Comparison of ENCODE assay signal across 19 cellular contexts in genomic region chr20:12354725-12355124, GRCh38.
DNase-seq lines count a peak whose midpoint lies in the region; ATAC-seq and TF ChIP-seq lines count a peak whose summit lies in the region.
"Had no signal": no experiment of that assay in that cellular context is flagged by ENCODE, and none has a peak within 500 bp of the region (broad histone marks: within the 10 kb centered on the region; RNA-seq: fewer than 3 reads in every experiment).

No MANE protein-coding gene starts in this region.

- H3K4me3 Mint-ChIP-seq in GM23338: no peak overlapping the region
- H3K4me3 Mint-ChIP-seq: CD8-positive, alpha-beta T cell; IgD-negative memory B cell had no signal

- H3K79me2 ChIP-seq in GM23338 (replicated peaks; ENCODE audit: insufficient read depth) (no peaks in the 10 kb centered on the region), PC-9 (ENCODE audit: low read depth) (no peaks in the 10 kb centered on the region)

- DNase-seq in heart left ventricle (no peak), left ventricle myocardium superior (no peak), GM23338 (ENCODE audit: low spot score) (no peak), PC-9 (no peak), testis (peak; percentile 35), DMS53 (lab: John Stamatoyannopoulos, UW) (no peak), stomach (no peak)
- DNase-seq: BE2C; CD8-positive, alpha-beta T cell; DND-41; Kasumi-1; MG63; NCI-H1105 treated with DMSO at 0.1 percent for 48 hours; NCI-H1694; NCI-H510A; NCI-H748 treated with DMSO at 0.1 percent for 48 hours had no signal

- H3F3A ChIP-seq in GM23338 (replicated peaks; ENCODE audit: low read depth) (no peaks in the 10 kb centered on the region), PC-9 (ENCODE audit: insufficient read depth, low read depth) (no peaks in the 10 kb centered on the region)

- no peak for TF ChIP-seq EP300 in stomach (IDR thresholded peaks at IDR 0.05)

- POLR2A ChIA-PET in PC-9 (lab: Charles Lee; ENCODE audit: unreplicated experiment): interaction anchor here (0.7 kb wide), 1 partner anchor 395 kb away, joined by 3 read pairs; no protein-coding TSS in a partner anchor

- H4K20me1 ChIP-seq in GM23338 (replicated peaks; ENCODE audit: insufficient read depth): no peaks in the 10 kb centered on the region
- H4K20me1 ChIP-seq in PC-9 (ENCODE audit: insufficient read depth): no peaks in the 10 kb centered on the region

- WGBS in heart left ventricle, 4 donors: 39 to 50% (median 48%) methylated on average over 1 of the region's 1 CpG
- 4 to 5% methylated on average over 1 of the region's 1 CpG for WGBS in testis, 2 donors
- WGBS in stomach, 5 donors: 29 to 38% (median 33%) methylated on average over 1 of the region's 1 CpG

- H2AFZ ChIP-seq in GM23338 (peak overlapping the region; percentile 53; the same call in 1 of the 2 replicates), PC-9 (peak overlapping the region; percentile 61)

- H3K9me3 Mint-ChIP-seq in GM23338: peaks cover 5% of the 10 kb centered on the region; the same call in 2 of the 3 replicates

- no peak overlapping the region for H3K27ac Mint-ChIP-seq in GM23338
- H3K27ac Mint-ChIP-seq: CD8-positive, alpha-beta T cell; IgD-negative memory B cell had no signal

- ATAC-seq in heart left ventricle (peak in 2 of 4 donors; percentile 10 to 39), left ventricle myocardium superior (no peak), GM23338 (no peak)
- ATAC-seq: CD8-positive, alpha-beta T cell had no signal

- no peaks in the 10 kb centered on the region for H3K27me3 Mint-ChIP-seq in GM23338 (ENCODE audit: insufficient read depth, low read depth, poor library complexity)
- H3K27me3 Mint-ChIP-seq: IgD-negative memory B cell had no signal

- H3K36me3 ChIP-seq in heart left ventricle: no peaks in the 10 kb centered on the region
- no peaks in the 10 kb centered on the region for H3K36me3 ChIP-seq in GM23338 (ENCODE audit: insufficient read depth)
- H3K36me3 ChIP-seq in PC-9 (ENCODE audit: low read depth): no peaks in the 10 kb centered on the region
- no peaks in the 10 kb centered on the region for H3K36me3 ChIP-seq in testis (ENCODE audit: low read depth, missing control alignments)
- H3K36me3 ChIP-seq in stomach: no peaks in the 10 kb centered on the region
- H3K36me3 ChIP-seq: BE2C, HAP-1, MG63, SJSA1 had no signal

- H3K36me3 Mint-ChIP-seq in GM23338 (ENCODE audit: low read depth): no peaks in the 10 kb centered on the region; the same call in 2 of the 3 replicates
- H3K36me3 Mint-ChIP-seq: CD8-positive, alpha-beta T cell; IgD-negative memory B cell had no signal

- TF ChIP-seq POLR2A in heart left ventricle (IDR thresholded peaks at IDR 0.05) (no peak), testis (IDR thresholded peaks at IDR 0.05) (no peak), stomach (IDR thresholded peaks at IDR 0.05) (no peak)

- CTCF ChIA-PET in PC-9 (lab: Charles Lee): no interaction called here

- H3K27ac ChIP-seq in heart left ventricle: no peak overlapping the region
- H3K27ac ChIP-seq in GM23338 (ENCODE audit: low read depth): no peak overlapping the region
- no peak overlapping the region for H3K27ac ChIP-seq in PC-9
- H3K27ac ChIP-seq in testis: no peak overlapping the region
- H3K27ac ChIP-seq in stomach: no peak overlapping the region
- H3K27ac ChIP-seq: SJSA1 had no signal

- H3K4me1 Mint-ChIP-seq in GM23338: peaks cover 9% of the 10 kb centered on the region

- no TSS peak for BruUV-seq in PC-9 (replicated peaks; lab: Mats Ljungman, UMichigan)

- intact Hi-C loops in heart left ventricle (cut with DNase I) (no loop called here), left ventricle myocardium superior (cut with micrococcal nuclease) (no loop called here), PC-9 (cut with micrococcal nuclease; ENCODE audit: unreplicated experiment) (no loop called here), testis (cut with DNase I; ENCODE audit: low total_unique reads) (no loop called here), stomach (cut with DNase I; ENCODE audit: low total_unique reads) (no loop called here)

- H3K4me2 ChIP-seq in GM23338 (no peak overlapping the region), PC-9 (no peak overlapping the region)

- H3K27me3 ChIP-seq in heart left ventricle: no peaks in the 10 kb centered on the region
- H3K27me3 ChIP-seq in GM23338 (ENCODE audit: insufficient read depth): no peaks in the 10 kb centered on the region
- no peaks in the 10 kb centered on the region for H3K27me3 ChIP-seq in PC-9 (ENCODE audit: insufficient read depth, low read depth)
- H3K27me3 ChIP-seq in testis: no peaks in the 10 kb centered on the region
- no peaks in the 10 kb centered on the region for H3K27me3 ChIP-seq in stomach
- H3K27me3 ChIP-seq: BE2C, MG63, SJSA1 had no signal

- peaks cover 14% of the 10 kb centered on the region; the same call in 1 of the 2 replicates for H3K9me2 ChIP-seq in GM23338 (ENCODE audit: insufficient read depth)
- H3K9me2 ChIP-seq in PC-9 (ENCODE audit: insufficient read depth): no peaks in the 10 kb centered on the region; the same call in 1 of the 2 replicates

- H3K4me3 ChIP-seq in heart left ventricle (peak overlapping the region in 8 of 12 donors; percentile 2 to 37 (median 24)), GM23338 (no peak overlapping the region), PC-9 (no peak overlapping the region), testis (peak overlapping the region in 1 of 2 donors; percentile 1), stomach (no peak overlapping the region)
- H3K4me3 ChIP-seq: HAP-1, MG63, SJSA1 had no signal

- H3K9me3 ChIP-seq in heart left ventricle (peaks cover 0 to 5% (median 0%) of the 10 kb centered on the region in 12 donors), PC-9 (ENCODE audit: insufficient read depth, low read depth) (0 out of 2 replicates have a peak, but pooled peaks cover 9% of the 10 kb centered on the region), testis (no peaks in the 10 kb centered on the region), stomach (peaks cover 0 to 8% (median 0%) of the 10 kb centered on the region in 4 donors)
- H3K9me3 ChIP-seq: HAP-1, MG63 had no signal

- TF ChIP-seq CTCF in heart left ventricle (IDR thresholded peaks at IDR 0.05) (no peak), GM23338 (conservative IDR thresholded peaks at IDR 0.05; ENCODE audit: low read depth in 2 of 2) (no peak), PC-9 (conservative IDR thresholded peaks at IDR 0.05) (no peak), testis (IDR thresholded peaks at IDR 0.05) (no peak), stomach (IDR thresholded peaks at IDR 0.05) (no peak)

- H3K4me1 ChIP-seq in heart left ventricle: peaks cover 0 to 3% (median 0%) of the 10 kb centered on the region in 12 donors
- H3K4me1 ChIP-seq in GM23338 (ENCODE audit: insufficient read depth): peaks cover 10% of the 10 kb centered on the region
- H3K4me1 ChIP-seq in PC-9 (replicated peaks; ENCODE audit: insufficient read depth): no peaks in the 10 kb centered on the region
- H3K4me1 ChIP-seq in testis: no peaks in the 10 kb centered on the region
- H3K4me1 ChIP-seq in stomach: no peaks in the 10 kb centered on the region
- H3K4me1 ChIP-seq: BE2C, HAP-1, SJSA1 had no signal

TF ChIP-seq in GM23338, 12 proteins besides CTCF, POLR2A, EP300 and RAD21:
- no peak for TF ChIP-seq CREB1 (CRISPR knock-in tag; IDR thresholded peaks at IDR 0.05; ENCODE audit: low read depth)
- TF ChIP-seq ETS1 (IDR thresholded peaks at IDR 0.05): no peak

Comparison
In these comparisons a context has a peak if more than half of its experiments do, and no peak if none do; other contexts are left out.
1. H3K4me3 ChIP-seq: peak in heart left ventricle (8 of 12); none in GM23338 (single experiment), PC-9 (single experiment) and stomach (0 of 4).